Comparison of ENCODE assay signal across 8 cellular contexts in genomic region chr17:45585037-45585437, GRCh38.
DNase-seq lines count a peak whose midpoint lies in the region; ATAC-seq and TF ChIP-seq lines count a peak whose summit lies in the region.
"Not testable (repeated sequence)": the region's sequence is repeated elsewhere in the genome, so short reads cannot be mapped to it uniquely, and the experiment has no call there.

No MANE protein-coding gene starts in this region.

- not testable (repeated sequence) for H3K27me3 Mint-ChIP-seq in CD8-positive, alpha-beta memory T cell; activated naive CD8-positive, alpha-beta T cell treated with anti-CD3 and anti-CD28 coated beads, Interleukin-2, amount 10 ng/mL, durations not matched to agents 7 days and 5 days; naive thymus-derived CD8-positive, alpha-beta T cell

- peak in 1 of 2 donors; percentile 19 for TF ChIP-seq POLR2A in gastroesophageal sphincter (IDR thresholded peaks at IDR 0.05)

- H3K27me3 ChIP-seq in CD8-positive, alpha-beta memory T cell (ENCODE audit: insufficient read depth, low read length, poor library complexity, severe bottlenecking); gastroesophageal sphincter: not testable (repeated sequence)

- POLR2A ChIA-PET in CD8-positive, alpha-beta memory T cell (lab: Charles Lee): interaction anchor here (0.6 to 1.0 kb wide), 3 partner anchors 269 to 608 kb away, joined by 3 read pairs; partner anchors contain the start of gene KANSL1
- POLR2A ChIA-PET in activated naive CD8-positive, alpha-beta T cell treated with anti-CD3 and anti-CD28 coated beads, Interleukin-2, amount 10 ng/mL, durations not matched to agents 7 days and 5 days (lab: Charles Lee): interaction anchor here (1.0 to 1.4 kb wide), 4 partner anchors 154 to 675 kb away, joined by 3 read pairs; no protein-coding TSS in a partner anchor
- POLR2A ChIA-PET in naive thymus-derived CD8-positive, alpha-beta T cell (lab: Charles Lee): interaction anchor here (0.6 to 1.4 kb wide), 5 partner anchors 267 to 1364 kb away, joined by 3 to 4 read pairs (median 3); partner anchors contain the start of genes HEXIM1 and MAP3K14

- peak; percentile 5 to 34 (median 29) for TF ChIP-seq CTCF in gastroesophageal sphincter (IDR thresholded peaks at IDR 0.05)

- not testable (repeated sequence) for H3K9me3 Mint-ChIP-seq in CD8-positive, alpha-beta memory T cell; activated naive CD8-positive, alpha-beta T cell treated with anti-CD3 and anti-CD28 coated beads, Interleukin-2, amount 10 ng/mL, durations not matched to agents 7 days and 5 days; naive thymus-derived CD8-positive, alpha-beta T cell

- H3K9me3 ChIP-seq in CD8-positive, alpha-beta memory T cell (ENCODE audit: low read length); gastroesophageal sphincter: not testable (repeated sequence)

- peak overlapping the region; percentile 88 for H3K27ac ChIP-seq in CD8-positive, alpha-beta memory T cell (ENCODE audit: low read depth, low read length)
- peak overlapping the region; percentile 17 to 89 (median 87) for H3K27ac ChIP-seq in gastroesophageal sphincter

- H3K36me3 Mint-ChIP-seq in CD8-positive, alpha-beta memory T cell: peaks cover 0 to 36% (median 2%) of the 10 kb centered on the region in 3 donors
- H3K36me3 Mint-ChIP-seq in activated naive CD8-positive, alpha-beta T cell treated with anti-CD3 and anti-CD28 coated beads, Interleukin-2, amount 10 ng/mL, durations not matched to agents 7 days and 5 days: peaks cover 27% of the 10 kb centered on the region
- peaks cover 0 to 30% (median 7%) of the 10 kb centered on the region in 3 donors for H3K36me3 Mint-ChIP-seq in naive thymus-derived CD8-positive, alpha-beta T cell

- not testable (repeated sequence) for TF ChIP-seq EP300 in gastroesophageal sphincter (IDR thresholded peaks at IDR 0.05)

- CTCF ChIA-PET in CD8-positive, alpha-beta memory T cell (lab: Charles Lee): interaction anchor here (0.9 kb wide), 1 partner anchor 608 kb away, joined by 3 read pairs; the partner anchor contains the start of gene KANSL1

- peaks cover 25% of the 10 kb centered on the region for H3K4me1 ChIP-seq in CD8-positive, alpha-beta memory T cell (ENCODE audit: insufficient read depth, low read length)
- peaks cover 0 to 26% (median 0%) of the 10 kb centered on the region in 3 donors for H3K4me1 ChIP-seq in gastroesophageal sphincter

- peak; percentile 72 to 88 (median 82) for DNase-seq in CD8-positive, alpha-beta memory T cell
- DNase-seq in SW480 (ENCODE audit: low spot score): peak; percentile 93
- peak; percentile 83 for DNase-seq in activated naive CD8-positive, alpha-beta T cell treated with anti-CD3 and anti-CD28 coated beads, Interleukin-2, amount 10 ng/mL, durations not matched to agents 7 days and 5 days
- peak; percentile 72 to 90 (median 76) for DNase-seq in naive thymus-derived CD8-positive, alpha-beta T cell
- peak; percentile 81 to 82 for DNase-seq in stimulated activated CD8-positive, alpha-beta memory T cell treated with anti-CD3 and anti-CD28 coated beads, Interleukin-15, amount 100 ng/mL, for 48 hours (ENCODE audit: low read depth in 2 of 2)

- H3K4me3 Mint-ChIP-seq in CD8-positive, alpha-beta memory T cell: peak overlapping the region; percentile 92 to 98 (median 95)
- peak overlapping the region; percentile 97 for H3K4me3 Mint-ChIP-seq in activated naive CD8-positive, alpha-beta T cell treated with anti-CD3 and anti-CD28 coated beads, Interleukin-2, amount 10 ng/mL, durations not matched to agents 7 days and 5 days
- H3K4me3 Mint-ChIP-seq in naive thymus-derived CD8-positive, alpha-beta T cell: peak overlapping the region; percentile 90 to 100 (median 96)

- peak overlapping the region; percentile 79 for H3K4me3 ChIP-seq in CD8-positive, alpha-beta memory T cell (ENCODE audit: low read length)
- H3K4me3 ChIP-seq in gastroesophageal sphincter: peak overlapping the region; percentile 42 to 92

- WGBS in gastroesophageal sphincter (ENCODE audit: low coverage in 1 of 2), 2 donors: 0% methylated on average over 3 of the region's 40 CpGs; no CpG with 5 or more reads in 1 of the 2 donors

- H3K4me1 Mint-ChIP-seq in CD8-positive, alpha-beta memory T cell: peaks cover 34 to 45% (median 44%) of the 10 kb centered on the region in 3 donors
- peaks cover 17% of the 10 kb centered on the region for H3K4me1 Mint-ChIP-seq in activated naive CD8-positive, alpha-beta T cell treated with anti-CD3 and anti-CD28 coated beads, Interleukin-2, amount 10 ng/mL, durations not matched to agents 7 days and 5 days
- H3K4me1 Mint-ChIP-seq in naive thymus-derived CD8-positive, alpha-beta T cell: peaks cover 20 to 44% (median 33%) of the 10 kb centered on the region in 4 donors

- H3K27ac Mint-ChIP-seq in CD8-positive, alpha-beta memory T cell: peak overlapping the region in 7 of 8 donors; percentile 77 to 98 (median 94)
- H3K27ac Mint-ChIP-seq in activated naive CD8-positive, alpha-beta T cell treated with anti-CD3 and anti-CD28 coated beads, Interleukin-2, amount 10 ng/mL, durations not matched to agents 7 days and 5 days: peak overlapping the region; percentile 84
- peak overlapping the region; percentile 67 to 98 (median 94) for H3K27ac Mint-ChIP-seq in naive thymus-derived CD8-positive, alpha-beta T cell

- ATAC-seq in GM19467 (IDR thresholded peaks at IDR 0.05; ENCODE audit: unreplicated experiment) (peak; percentile 54), HG03378 (IDR thresholded peaks at IDR 0.05; ENCODE audit: unreplicated experiment) (peak; percentile 50), gastroesophageal sphincter (peak; percentile 85)
- peak; percentile 79 for ATAC-seq in activated naive CD8-positive, alpha-beta T cell treated with anti-CD3 and anti-CD28 coated beads, Interleukin-2, amount 10 ng/mL, durations not matched to agents 7 days and 5 days (ENCODE audit: low read depth)
- peak; percentile 77 to 78 for ATAC-seq in naive thymus-derived CD8-positive, alpha-beta T cell

- H3K36me3 ChIP-seq in CD8-positive, alpha-beta memory T cell (ENCODE audit: insufficient read depth, low read length); gastroesophageal sphincter: not testable (repeated sequence)

Comparison
In these comparisons a context has a peak if more than half of its experiments do, and no peak if none do; other contexts are left out.
1. Peak in every context shown above with its lines: DNase-seq, ATAC-seq, H3K4me3 ChIP-seq and H3K27ac ChIP-seq.